In genomic region chr6:157513619-157514485, GRCh38 we compare ENCODE assay signal across 25 cellular contexts.
"Had no signal": no experiment of that assay in that cellular context is flagged by ENCODE, and none has a peak within 500 bp of the region (broad histone marks: within the 10 kb centered on the region; RNA-seq: fewer than 3 reads in every experiment).

No MANE protein-coding gene starts in this region.

- H3K27ac Mint-ChIP-seq: activated CD4-positive, alpha-beta memory T cell treated with anti-CD3 and anti-CD28 coated beads, Interleukin-2, amount 10 ng/mL, durations not matched to agents 7 days and 5 days; activated naive CD4-positive, alpha-beta T cell treated with anti-CD3 and anti-CD28 coated beads for 36 hours; activated naive CD8-positive, alpha-beta T cell treated with anti-CD3 and anti-CD28 coated beads, Interleukin-2, amount 50 U/mL, for 24 hours; activated T-cell treated with anti-CD3 and anti-CD28 coated beads, Interleukin-2, amount 50 U/mL, for 24 hours; activated T-helper 2 cell treated with anti-CD3 and anti-CD28 coated beads, Interferon-gamma antibody, Interleukin-2, Interleukin-4, amounts not matched to agents 10 μg/mL and 5 μg/mL and 100 μg/mL, durations not matched to agents 14 hours and 24 hours and 36 hours had no signal

- H3K36me3 ChIP-seq: brain microvascular endothelial cell, colonic mucosa, heart right ventricle, neutrophil, transverse colon had no signal

- DNase-seq: activated CD4-positive, alpha-beta memory T cell treated with anti-CD3 and anti-CD28 coated beads, Interleukin-2, amount 10 ng/mL, durations not matched to agents 7 days and 5 days; activated CD4-positive, alpha-beta T cell treated with anti-CD3 and anti-CD28 coated beads for 4 hours; activated naive CD4-positive, alpha-beta T cell treated with anti-CD3 and anti-CD28 coated beads for 36 hours; activated naive CD8-positive, alpha-beta T cell treated with anti-CD3 and anti-CD28 coated beads, Interleukin-2, amount 50 U/mL, for 24 hours; activated T-cell treated with anti-CD3 and anti-CD28 coated beads, Interleukin-2, amount 50 U/mL, for 24 hours; aorta; brain microvascular endothelial cell; colonic mucosa; heart right ventricle; immature natural killer cell; kidney glomerular epithelial cell; left ventricle myocardium superior; mesendoderm; naive thymus-derived CD8-positive, alpha-beta T cell; retina; stimulated activated CD4-positive, alpha-beta T cell treated with anti-CD3 and anti-CD28 coated beads, Interleukin-2, amount 100 ng/mL, for 24 hours; stimulated activated naive CD8-positive, alpha-beta T cell treated with anti-CD3 and anti-CD28 coated beads, Interleukin-15, Interleukin-2, amounts not matched to agents 100 U/mL and 50 U/mL, for 24 hours; SW 1271; transverse colon had no signal

- FAIRE-seq: endometrium, frontal cortex had no signal

- H3K9ac ChIP-seq: parathyroid adenoma had no signal

- H3K27ac ChIP-seq: brain microvascular endothelial cell, colonic mucosa, heart right ventricle, neutrophil, parathyroid adenoma, transverse colon had no signal

- H3K9me3 Mint-ChIP-seq: activated naive CD4-positive, alpha-beta T cell treated with anti-CD3 and anti-CD28 coated beads for 36 hours; activated naive CD8-positive, alpha-beta T cell treated with anti-CD3 and anti-CD28 coated beads, Interleukin-2, amount 50 U/mL, for 24 hours; activated T-cell treated with anti-CD3 and anti-CD28 coated beads, Interleukin-2, amount 50 U/mL, for 24 hours; central memory CD8-positive, alpha-beta T cell; immature natural killer cell had no signal

- H2AFZ ChIP-seq: parathyroid adenoma had no signal

- ATAC-seq: activated naive CD8-positive, alpha-beta T cell treated with anti-CD3 and anti-CD28 coated beads, Interleukin-2, amount 50 U/mL, for 24 hours; heart right ventricle; naive thymus-derived CD8-positive, alpha-beta T cell; stimulated activated naive CD8-positive, alpha-beta T cell treated with anti-CD3 and anti-CD28 coated beads, Interleukin-15, Interleukin-2, amounts not matched to agents 100 U/mL and 50 U/mL, for 24 hours had no signal

- H3K4me1 ChIP-seq: colonic mucosa, parathyroid adenoma had no signal

- H3K27me3 Mint-ChIP-seq: activated CD4-positive, alpha-beta memory T cell treated with anti-CD3 and anti-CD28 coated beads, Interleukin-2, amount 10 ng/mL, durations not matched to agents 7 days and 5 days; activated T-cell treated with anti-CD3 and anti-CD28 coated beads, Interleukin-2, amount 50 U/mL, for 24 hours; central memory CD8-positive, alpha-beta T cell had no signal

- H3K4me3 ChIP-seq: colonic mucosa, heart right ventricle, transverse colon had no signal

- H3K9me3 ChIP-seq: colonic mucosa, heart right ventricle, neutrophil, transverse colon had no signal

- H3K4me3 Mint-ChIP-seq: activated CD4-positive, alpha-beta memory T cell treated with anti-CD3 and anti-CD28 coated beads, Interleukin-2, amount 10 ng/mL, durations not matched to agents 7 days and 5 days; activated naive CD4-positive, alpha-beta T cell treated with anti-CD3 and anti-CD28 coated beads for 36 hours; activated naive CD8-positive, alpha-beta T cell treated with anti-CD3 and anti-CD28 coated beads, Interleukin-2, amount 50 U/mL, for 24 hours; activated T-cell treated with anti-CD3 and anti-CD28 coated beads, Interleukin-2, amount 50 U/mL, for 24 hours; central memory CD8-positive, alpha-beta T cell; immature natural killer cell; naive thymus-derived CD8-positive, alpha-beta T cell had no signal

- H3K27me3 ChIP-seq: brain microvascular endothelial cell, colonic mucosa, heart right ventricle, transverse colon had no signal

- H3K36me3 Mint-ChIP-seq: naive thymus-derived CD8-positive, alpha-beta T cell had no signal
